ENCODE assay signal across 12 cellular contexts in genomic region chr4:69050853-69051575, GRCh38. TPM values are rescaled to one million over a fixed set of nuclear protein-coding genes. Genes with fewer than 3 reads are reported as not detected.
DNase-seq lines count a peak whose midpoint lies in the region; ATAC-seq and TF ChIP-seq lines count a peak whose summit lies in the region.
"Not testable (repeated sequence)": the region's sequence is repeated elsewhere in the genome, so short reads cannot be mapped to it uniquely, and the experiment has no call there.
"Had no signal": no experiment of that assay in that cellular context is flagged by ENCODE, and none has a peak within 500 bp of the region (broad histone marks: within the 10 kb centered on the region; RNA-seq: fewer than 3 reads in every experiment).

No MANE protein-coding gene starts in this region.

- not testable (repeated sequence) for H3K79me2 ChIP-seq in ACC112 (ENCODE audit: control insufficient read depth, insufficient read depth, low read length, unreplicated experiment)

- H3K4me1 Mint-ChIP-seq in glutamatergic neuron (ENCODE audit: low read depth, unreplicated experiment); mesothelial cell of epicardium: not testable (repeated sequence)

- H3K4me1 ChIP-seq in ACC112 (ENCODE audit: control insufficient read depth, insufficient read depth, low read length, unreplicated experiment): peaks cover 13% of the 10 kb centered on the region

- not testable (repeated sequence) for H3K9me3 Mint-ChIP-seq in glutamatergic neuron (ENCODE audit: unreplicated experiment); mesothelial cell of epicardium

- DNase-seq in SK-MEL-5 (ENCODE audit: low read depth, low spot score) (peak; percentile 63), choroid plexus epithelial cell (ENCODE audit: low read depth) (peak; percentile 52), glutamatergic neuron (peak; percentile 24), kidney tubule cell (ENCODE audit: low spot score) (peak; percentile 86), renal cortical epithelial cell (ENCODE audit: low read depth) (peak; percentile 76)
- not testable (repeated sequence) for DNase-seq in mesothelial cell of epicardium (ENCODE audit: low spot score in 2 of 2, unreplicated experiment in 2 of 2)

- H3K27ac ChIP-seq in ACC112 (ENCODE audit: low read depth, low read length): not testable (repeated sequence)

- peak; percentile 72 for ATAC-seq in GM19463 (IDR thresholded peaks at IDR 0.05; ENCODE audit: unreplicated experiment)

- not testable (repeated sequence) for H3K27me3 ChIP-seq in ACC112 (ENCODE audit: insufficient read depth, low read length)

- not testable (repeated sequence) for H3K36me3 Mint-ChIP-seq in glutamatergic neuron (ENCODE audit: unreplicated experiment); mesothelial cell of epicardium

- in situ Hi-C loops in SK-MEL-5 (cut with HindIII; ENCODE audit: low pct_unique_long_range_greater_than_20kb, low sequenced_read_pairs): not testable (repeated sequence)

- peak overlapping the region; percentile 53 for H2AFZ ChIP-seq in ACC112 (ENCODE audit: low read length, unreplicated experiment)

- H3K4me3 Mint-ChIP-seq in glutamatergic neuron (ENCODE audit: unreplicated experiment); mesothelial cell of epicardium: not testable (repeated sequence)

- not testable (repeated sequence) for H3K27me3 Mint-ChIP-seq in glutamatergic neuron (ENCODE audit: unreplicated experiment); mesothelial cell of epicardium (ENCODE audit: low read depth)

- TF ChIP-seq CTCF in choroid plexus epithelial cell (conservative IDR thresholded peaks at IDR 0.05; ENCODE audit: low read depth, low read length); glutamatergic neuron (IDR thresholded peaks at IDR 0.05; ENCODE audit: partially characterized antibody, unreplicated experiment); mesothelial cell of epicardium (IDR thresholded peaks at IDR 0.05; ENCODE audit: unreplicated experiment): not testable (repeated sequence)

- H3K36me3 ChIP-seq in ACC112 (ENCODE audit: insufficient read depth, low read length): not testable (repeated sequence)

- not testable (repeated sequence) for H3K27ac Mint-ChIP-seq in glutamatergic neuron (ENCODE audit: unreplicated experiment)
- peak overlapping the region; percentile 81 for H3K27ac Mint-ChIP-seq in mesothelial cell of epicardium

- not testable (repeated sequence) for H3K4me3 ChIP-seq in ACC112 (ENCODE audit: low read depth, low read length); choroid plexus epithelial cell (ENCODE audit: low read depth, low read length)

RNA-seq across cellular contexts. Expression of gene UGT2B7, which starts 45.3 kb away (rescaled TPM):
- 3.3 and 4.7 TPM in 2 replicates for total RNA-seq in SK-MEL-5 (2014; rRNA removed; shearing (Covaris generic))
- polyA plus RNA-seq in SK-MEL-5 (2015; cell fraction: cytosol; rRNA removed): 0.18 and 2.5 TPM in 2 replicates
- 0.84 and 1.9 TPM in 2 replicates for polyA plus RNA-seq in SK-MEL-5 (2015; cell fraction: nucleus; rRNA removed)
- total RNA-seq in glutamatergic neuron (ENCODE audit: unreplicated experiment) (not detected), mesothelial cell of epicardium (not detected in 3 replicates), renal cortical epithelial cell (137 and 190 TPM in 2 replicates)
- total RNA-seq: activated CD4-positive, alpha-beta memory T cell treated with anti-CD3 and anti-CD28 coated beads, Interleukin-2, amount 10 ng/mL, durations not matched to agents 7 days and 5 days; HT1080; MCF 10A; osteoblast had no signal

Comparison
In these comparisons a context has a peak if more than half of its experiments do, and no peak if none do; other contexts are left out.
1. RNA of gene UGT2B7, which starts 45.3 kb away (total RNA-seq): 137 to 190 TPM in renal cortical epithelial cell; 3.3 to 4.7 TPM in SK-MEL-5, not detected in mesothelial cell of epicardium and not detected in glutamatergic neuron (single experiment); every median in the first group is over 10 times any median in the second.